Comparison of ENCODE assay signal across 8 cellular contexts in the genomic region with DNA sequence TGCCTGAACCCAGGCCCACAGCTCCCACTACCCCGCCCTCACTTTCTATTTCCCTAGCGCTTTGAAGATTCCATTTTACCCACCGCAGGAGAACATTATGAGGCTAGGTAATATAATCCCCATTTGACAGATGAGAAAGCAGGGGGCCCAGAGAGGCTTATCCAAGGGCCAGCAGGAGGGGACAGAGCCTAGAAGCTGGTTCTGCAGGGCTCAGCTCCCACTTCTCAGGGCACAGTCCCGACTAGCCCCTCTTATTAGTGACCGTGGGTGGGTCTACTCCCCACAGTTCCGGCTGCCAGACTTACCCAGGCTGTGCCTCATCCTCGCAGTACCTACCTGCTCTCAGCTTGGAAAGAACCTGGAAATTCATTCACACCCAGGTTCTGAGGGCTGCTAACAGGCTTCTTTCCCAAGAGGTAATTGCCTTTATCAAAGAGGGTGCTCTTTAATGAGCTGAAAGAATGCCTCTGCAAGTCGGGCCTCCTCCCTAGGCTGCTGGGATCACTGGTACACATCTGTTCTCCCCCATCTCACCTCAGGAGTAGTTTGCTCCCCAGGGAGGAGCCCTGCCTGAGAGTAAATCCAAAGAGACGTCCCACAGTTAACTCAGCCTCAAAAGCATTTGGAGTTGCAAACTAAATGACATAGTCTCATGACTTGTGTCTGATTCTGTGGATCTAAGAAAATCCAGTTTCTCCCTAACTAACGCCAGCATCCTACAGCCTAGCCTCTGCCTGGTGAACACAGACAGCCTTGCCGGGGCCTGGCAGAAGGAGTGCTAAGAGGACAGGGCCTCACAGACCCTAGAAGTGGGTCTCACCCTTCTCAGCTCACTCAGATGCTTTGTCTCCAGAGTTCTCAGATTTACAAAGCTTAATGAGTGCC.
DNase-seq lines count a peak whose midpoint lies in the region; ATAC-seq and TF ChIP-seq lines count a peak whose summit lies in the region.

No MANE protein-coding gene starts in this region.

- no peak overlapping the region for H3K4ac ChIP-seq in mesendoderm (ENCODE audit: low read depth, low read length)

- TF ChIP-seq EP300 in upper lobe of left lung (IDR thresholded peaks at IDR 0.05), result no peak

- no peak overlapping the region for H3K9ac ChIP-seq in mesendoderm (ENCODE audit: low read length)

- no peak overlapping the region for H3K56ac ChIP-seq in mesendoderm (ENCODE audit: low read length)

- no peak overlapping the region for H3K4me2 ChIP-seq in mesendoderm (ENCODE audit: low read length)

- no peak overlapping the region for H4K8ac ChIP-seq in mesendoderm (ENCODE audit: low read depth, low read length)

- no peak overlapping the region for H2BK15ac ChIP-seq in mesendoderm (replicated peaks; ENCODE audit: low read depth)

- POLR2A ChIA-PET in HEK293T (lab: Yijun Ruan, JAX), result no interaction called here

- H3K4me3 ChIP-seq in NB4 (ENCODE audit: low read depth, low read length), result peak overlapping the region; percentile 41
- H3K4me3 ChIP-seq in astrocyte of the cerebellum (ENCODE audit: low read depth, low read length), result no peak overlapping the region
- no peak overlapping the region for H3K4me3 ChIP-seq in mesendoderm (ENCODE audit: low read length)
- no peak overlapping the region for H3K4me3 ChIP-seq in upper lobe of left lung

- H3K27me3 ChIP-seq in mesendoderm (ENCODE audit: insufficient read depth, low read length, poor library complexity), result no peaks in the 10 kb centered on the region
- no peaks in the 10 kb centered on the region for H3K27me3 ChIP-seq in upper lobe of left lung

- no peak overlapping the region for H3K23ac ChIP-seq in mesendoderm (ENCODE audit: low read length)

- no peak for TF ChIP-seq POLR2A in NB4 (IDR thresholded peaks at IDR 0.05; ENCODE audit: extremely low read depth, insufficient read length)
- TF ChIP-seq POLR2A in upper lobe of left lung (IDR thresholded peaks at IDR 0.05), result no peak

- peak overlapping the region; percentile 30 for H3K27ac ChIP-seq in mesendoderm (ENCODE audit: low read depth, low read length)
- peak overlapping the region; percentile 56 to 79 (median 70) for H3K27ac ChIP-seq in upper lobe of left lung

- no peaks in the 10 kb centered on the region for H3K36me3 ChIP-seq in mesendoderm (ENCODE audit: control insufficient read depth, insufficient read depth, low read length)
- H3K36me3 ChIP-seq in upper lobe of left lung, result no peaks in the 10 kb centered on the region

- H3K4me1 ChIP-seq in mesendoderm (ENCODE audit: control insufficient read depth, low read depth, low read length) (peaks cover under 1% of the 10 kb centered on the region), upper lobe of left lung (peaks cover 20 to 34% (median 22%) of the 10 kb centered on the region in 4 donors)

- peak; percentile 28 to 45 for ATAC-seq in upper lobe of left lung (ENCODE audit: low FRiP score in 2 of 2)

- CTCF ChIA-PET in HEK293T (lab: Yijun Ruan, JAX), result interaction anchor here (1.0 kb wide), 1 partner anchor 33 kb away, joined by 3 read pairs; no protein-coding TSS in a partner anchor

- no peaks in the 10 kb centered on the region for H3K79me2 ChIP-seq in mesendoderm (ENCODE audit: control insufficient read depth, insufficient read depth, low read length)

- no peak overlapping the region for H4K5ac ChIP-seq in mesendoderm (ENCODE audit: low read length)

- in situ Hi-C loops in astrocyte of the cerebellum (cut with HindIII; ENCODE audit: low sequenced_read_pairs), result loop anchor here (5.0 to 10.0 kb wide), 3 partner anchors 45 to 118 kb away; no protein-coding TSS in a partner anchor

- H2AK5ac ChIP-seq in mesendoderm (ENCODE audit: low read length), result no peak overlapping the region

- no peaks in the 10 kb centered on the region for H3K9me3 ChIP-seq in upper lobe of left lung

- TF ChIP-seq CTCF in NB4 (IDR thresholded peaks at IDR 0.05; ENCODE audit: low read depth, low read length), result no peak
- TF ChIP-seq CTCF in astrocyte of the cerebellum (IDR thresholded peaks at IDR 0.05; ENCODE audit: low read depth, low read length, missing control alignments), result no peak
- TF ChIP-seq CTCF in upper lobe of left lung (IDR thresholded peaks at IDR 0.05), result no peak

- no peak overlapping the region for H2BK5ac ChIP-seq in mesendoderm (ENCODE audit: low read length)

- WGBS in mesendoderm (ENCODE audit: extremely low coverage, insufficient coverage, low lambda C conversion rate), result no CpG with 5 or more reads among the region's 11 CpGs
- 64 to 68% methylated on average over 8 to 11 of the region's 11 CpGs for WGBS in upper lobe of left lung, 2 donors

- H3K18ac ChIP-seq in mesendoderm (ENCODE audit: low read length), result peak overlapping the region; percentile 20

- DNase-seq in DMS79 treated with DMSO at 0.1 percent for 48 hours (lab: John Stamatoyannopoulos, UW) (peak; percentile 47), DMS79 (lab: John Stamatoyannopoulos, UW) (no peak), HEK293T (ENCODE audit: extremely low spot score) (no peak), NB4 (ENCODE audit: low read depth) (peak; percentile 67), astrocyte of the cerebellum (ENCODE audit: low read depth) (peak; percentile 31), mesendoderm (peak; percentile 59), upper lobe of left lung (no peak), NCI-H526 treated with DMSO at 0.1 percent for 48 hours (lab: John Stamatoyannopoulos, UW) (no peak)

- no peak overlapping the region for H2BK120ac ChIP-seq in mesendoderm (ENCODE audit: low read depth, low read length)

- no peaks in the 10 kb centered on the region for H3K79me1 ChIP-seq in mesendoderm (ENCODE audit: low read length)

TF ChIP-seq in HEK293T, 16 proteins besides CTCF, POLR2A, EP300 and RAD21:
- TF ChIP-seq HDGF (IDR thresholded peaks at IDR 0.05; ENCODE audit: borderline replicate concordance), result 0 out of 2 replicates have a peak, but pooled peaks have one; percentile 59
- no peak for TF ChIP-seq ARNT (IDR thresholded peaks at IDR 0.05)

Comparison
In these comparisons a context has a peak if more than half of its experiments do, and no peak if none do; other contexts are left out.
1. DNase-seq: peak in DMS79 treated with DMSO at 0.1 percent for 48 hours (single experiment), NB4 (single experiment), astrocyte of the cerebellum (single experiment) and mesendoderm (single experiment); none in DMS79 (single experiment), HEK293T (single experiment), upper lobe of left lung (0 of 2) and NCI-H526 treated with DMSO at 0.1 percent for 48 hours (single experiment).